In genomic region chr2:192195548-192196418, GRCh38 we compare ENCODE assay signal across 8 cellular contexts. TPM values are rescaled to one million over a fixed set of nuclear protein-coding genes. Genes with fewer than 3 reads are reported as not detected.
DNase-seq lines count a peak whose midpoint lies in the region; TF ChIP-seq lines count a peak whose summit lies in the region.

No MANE protein-coding gene starts in this region.

- DNase-seq in GM06990 (ENCODE audit: extremely low read depth, insufficient read length), result peak; percentile 10
- DNase-seq in HEK293T (ENCODE audit: extremely low spot score), result peak; percentile 28
- no peak for DNase-seq in T-helper 2 cell treated with Interferon-gamma antibody and Interleukin-4, amounts not matched to agents 5 μg/mL and 100 μg/mL, for 36 hours (ENCODE audit: low spot score)
- peak; percentile 87 for DNase-seq in endodermal cell
- peak; percentile 5 to 32 for DNase-seq in lung microvascular endothelial cell (ENCODE audit: low read depth in 2 of 2)
- peak; percentile 56 to 79 for DNase-seq in suprapubic skin (ENCODE audit: low spot score in 2 of 2)
- no peak for DNase-seq in LoVo (ENCODE audit: low spot score)
- DNase-seq in T1000 (lab: John Stamatoyannopoulos, UW), result no peak

- H3K9me3 ChIP-seq in endodermal cell (ENCODE audit: control insufficient read depth, low read length), result no peaks in the 10 kb centered on the region
- no peaks in the 10 kb centered on the region for H3K9me3 ChIP-seq in suprapubic skin

- no peaks in the 10 kb centered on the region for H3K9me3 Mint-ChIP-seq in T-helper 2 cell treated with Interferon-gamma antibody and Interleukin-4, amounts not matched to agents 5 μg/mL and 100 μg/mL, for 36 hours
- H3K9me3 Mint-ChIP-seq in endodermal cell, result no peaks in the 10 kb centered on the region

- H3K27ac Mint-ChIP-seq in T-helper 2 cell treated with Interferon-gamma antibody and Interleukin-4, amounts not matched to agents 5 μg/mL and 100 μg/mL, for 36 hours, result no peak overlapping the region
- H3K27ac Mint-ChIP-seq in endodermal cell, result no peak overlapping the region

- H3K36me3 ChIP-seq in GM06990 (ENCODE audit: control insufficient read depth, insufficient read depth, low read length), result no peaks in the 10 kb centered on the region
- no peaks in the 10 kb centered on the region for H3K36me3 ChIP-seq in endodermal cell (ENCODE audit: control insufficient read depth, insufficient read depth, low read length)
- no peaks in the 10 kb centered on the region for H3K36me3 ChIP-seq in suprapubic skin

- no peaks in the 10 kb centered on the region; the same call in 1 of the 2 replicates for H3K27me3 ChIP-seq in GM06990 (replicated peaks; ENCODE audit: control insufficient read depth, insufficient read depth, low read length)
- peaks cover 94% of the 10 kb centered on the region for H3K27me3 ChIP-seq in endodermal cell (ENCODE audit: control insufficient read depth, insufficient read depth, low read length, poor library complexity, severe bottlenecking)
- H3K27me3 ChIP-seq in suprapubic skin, result peaks cover 91% of the 10 kb centered on the region

- H3K27me3 Mint-ChIP-seq in T-helper 2 cell treated with Interferon-gamma antibody and Interleukin-4, amounts not matched to agents 5 μg/mL and 100 μg/mL, for 36 hours (ENCODE audit: low read depth), result peaks cover 76% of the 10 kb centered on the region
- H3K27me3 Mint-ChIP-seq in endodermal cell (ENCODE audit: insufficient read depth), result peaks cover 86% of the 10 kb centered on the region

- TF ChIP-seq CTCF in GM06990 (IDR thresholded peaks at IDR 0.05; ENCODE audit: insufficient read depth, low read length, poor library complexity, severe bottlenecking) (no peak), endodermal cell (conservative IDR thresholded peaks at IDR 0.05) (no peak), suprapubic skin (IDR thresholded peaks at IDR 0.05) (no peak)

- TF ChIP-seq EP300 in suprapubic skin (IDR thresholded peaks at IDR 0.05), result no peak

- WGBS in endodermal cell (ENCODE audit: insufficient coverage in 1 of 2, insufficient read length in 1 of 2), 2 experiments, result 0 to 1% methylated on average over 9 to 44 of the region's 44 CpGs
- 3% methylated on average over 44 of the region's 44 CpGs for WGBS in suprapubic skin

- H3K4me3 ChIP-seq in GM06990 (replicated peaks; ENCODE audit: low read depth, low read length) (peak overlapping the region; percentile 5), endodermal cell (ENCODE audit: low read length) (peak overlapping the region; percentile 81), suprapubic skin (peak overlapping the region; percentile 46)

- no peak overlapping the region for H3K27ac ChIP-seq in endodermal cell (ENCODE audit: low read depth, low read length)
- no peak overlapping the region for H3K27ac ChIP-seq in suprapubic skin

- POLR2A ChIA-PET in HEK293T (lab: Yijun Ruan, JAX), result no interaction called here

- no peak for TF ChIP-seq POLR2A in suprapubic skin (IDR thresholded peaks at IDR 0.05)

- H3K4me3 Mint-ChIP-seq in T-helper 2 cell treated with Interferon-gamma antibody and Interleukin-4, amounts not matched to agents 5 μg/mL and 100 μg/mL, for 36 hours, result peak overlapping the region; percentile 76
- peak overlapping the region; percentile 58 for H3K4me3 Mint-ChIP-seq in endodermal cell

- no peak overlapping the region for H3K9ac ChIP-seq in endodermal cell (ENCODE audit: extremely low read depth, low read length, poor library complexity, severe bottlenecking)

- H3K4me1 ChIP-seq in endodermal cell (ENCODE audit: control insufficient read depth, insufficient read depth, low read length), result no peaks in the 10 kb centered on the region
- H3K4me1 ChIP-seq in suprapubic skin, result peaks cover 28% of the 10 kb centered on the region

- H3K4me1 Mint-ChIP-seq in T-helper 2 cell treated with Interferon-gamma antibody and Interleukin-4, amounts not matched to agents 5 μg/mL and 100 μg/mL, for 36 hours (ENCODE audit: low read depth), result peaks cover 16% of the 10 kb centered on the region
- H3K4me1 Mint-ChIP-seq in endodermal cell, result peaks cover 18% of the 10 kb centered on the region

- H3K36me3 Mint-ChIP-seq in T-helper 2 cell treated with Interferon-gamma antibody and Interleukin-4, amounts not matched to agents 5 μg/mL and 100 μg/mL, for 36 hours (ENCODE audit: low read depth), result no peaks in the 10 kb centered on the region
- no peaks in the 10 kb centered on the region for H3K36me3 Mint-ChIP-seq in endodermal cell (ENCODE audit: low read depth)

- CTCF ChIA-PET in HEK293T (lab: Yijun Ruan, JAX), result interaction anchor here (0.6 kb wide), 1 partner anchor 259 kb away, joined by 3 read pairs; no protein-coding TSS in a partner anchor

TF ChIP-seq in HEK293T, 16 proteins besides CTCF, POLR2A, EP300 and RAD21:
- TF ChIP-seq SP1 (IDR thresholded peaks at IDR 0.05) (no peak), FOXA1 (IDR thresholded peaks at IDR 0.05) (no peak), L3MBTL2 (conservative IDR thresholded peaks at IDR 0.05) (no peak), BHLHE40 (IDR thresholded peaks at IDR 0.05; ENCODE audit: borderline replicate concordance) (no peak), SUZ12 (IDR thresholded peaks at IDR 0.05) (no peak), NFRKB (IDR thresholded peaks at IDR 0.05) (no peak), ZNF384 (IDR thresholded peaks at IDR 0.05) (no peak), FOXM1 (IDR thresholded peaks at IDR 0.05; ENCODE audit: borderline replicate concordance) (no peak), LEF1 (IDR thresholded peaks at IDR 0.05; ENCODE audit: borderline replicate concordance) (no peak), TARDBP (IDR thresholded peaks at IDR 0.05) (no peak), HDGF (IDR thresholded peaks at IDR 0.05; ENCODE audit: borderline replicate concordance) (no peak), FOXK2 (IDR thresholded peaks at IDR 0.05) (no peak)
- TF ChIP-seq, protein P1, sequence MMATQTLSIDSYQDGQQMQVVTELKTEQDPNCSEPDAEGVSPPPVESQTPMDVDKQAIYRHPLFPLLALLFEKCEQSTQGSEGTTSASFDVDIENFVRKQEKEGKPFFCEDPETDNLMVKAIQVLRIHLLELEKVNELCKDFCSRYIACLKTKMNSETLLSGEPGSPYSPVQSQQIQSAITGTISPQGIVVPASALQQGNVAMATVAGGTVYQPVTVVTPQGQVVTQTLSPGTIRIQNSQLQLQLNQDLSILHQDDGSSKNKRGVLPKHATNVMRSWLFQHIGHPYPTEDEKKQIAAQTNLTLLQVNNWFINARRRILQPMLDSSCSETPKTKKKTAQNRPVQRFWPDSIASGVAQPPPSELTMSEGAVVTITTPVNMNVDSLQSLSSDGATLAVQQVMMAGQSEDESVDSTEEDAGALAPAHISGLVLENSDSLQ (IDR thresholded peaks at IDR 0.05), result no peak

RNA-seq across cellular contexts. Expression of gene TMEFF2, which starts 1.1 kb away (rescaled TPM):
- total RNA-seq in endodermal cell (under 1 TPM in 1 of 2 donors, not detected in 1; 0.09 TPM), lung microvascular endothelial cell (not detected in 2 replicates), suprapubic skin (under 1 TPM in 1 of 4 donors, not detected in 3; 0.36 TPM)
- 3.0 TPM for polyA plus RNA-seq in endodermal cell (2013, experiment 1 of 2)
- polyA plus RNA-seq in endodermal cell (2013, experiment 2 of 2), result 2.6 TPM

Comparison
In these comparisons a context has a peak if more than half of its experiments do, and no peak if none do; other contexts are left out.
1. DNase-seq: peak in GM06990 (single experiment), HEK293T (single experiment), endodermal cell (single experiment), lung microvascular endothelial cell (2 of 2) and suprapubic skin (2 of 2); none in T-helper 2 cell treated with Interferon-gamma antibody and Interleukin-4, amounts not matched to agents 5 μg/mL and 100 μg/mL, for 36 hours (single experiment), LoVo (single experiment) and T1000 (single experiment).
2. H3K4me3 ChIP-seq: peak in every context shown above with its lines; median percentile 81 in endodermal cell; 46 in suprapubic skin; 5 in GM06990.